ENCODE assay signal across 13 cellular contexts in the genomic region with DNA sequence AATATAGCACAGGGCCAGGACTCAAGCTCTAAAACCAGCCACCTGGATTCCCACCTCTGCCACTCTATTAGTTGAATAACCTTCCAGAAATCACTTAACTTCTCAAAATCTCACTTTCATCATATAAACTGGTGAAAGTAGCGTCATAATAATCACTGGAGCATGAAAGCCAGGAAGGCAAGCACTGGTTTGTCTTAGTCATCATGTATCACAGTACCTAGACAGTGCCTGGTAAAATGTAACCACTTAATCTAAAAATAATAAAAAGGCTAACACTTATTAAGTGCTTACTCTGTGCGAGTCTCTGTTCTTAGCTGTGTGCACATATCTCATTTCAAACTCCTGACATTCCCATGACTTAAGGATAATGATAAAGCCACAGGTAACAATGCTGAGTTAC.
DNase-seq lines count a peak whose midpoint lies in the region; ATAC-seq and FAIRE-seq lines count a peak whose summit lies in the region.
"Had no signal": no experiment of that assay in that cellular context is flagged by ENCODE, and none has a peak within 500 bp of the region (broad histone marks: within the 10 kb centered on the region; RNA-seq: fewer than 3 reads in every experiment).

No MANE protein-coding gene starts in this region.

- FAIRE-seq in RCC 7860 (lab: Jason Lieb, UNC), result peak; percentile 88
- FAIRE-seq: A204.1, H1 had no signal

- in situ Hi-C loops in ACHN (cut with HindIII; ENCODE audit: low pct_ligation_motif_present, low pct_unique_long_range_greater_than_20kb, low sequenced_read_pairs), result no loop called here

- DNase-seq in ACHN, result peak; percentile 19
- peak; percentile 88 for DNase-seq in DMS79 treated with DMSO at 0.1 percent for 48 hours (lab: John Stamatoyannopoulos, UW)
- DNase-seq in RCC 7860 (ENCODE audit: low spot score), result peak; percentile 53
- DNase-seq in NCI-H1436 (lab: John Stamatoyannopoulos, UW), result no peak
- no peak for DNase-seq in GM19240 (ENCODE audit: insufficient read length, low spot score)
- DNase-seq: Calu3, NCI-H146, NCI-H510A treated with DMSO at 0.1 percent for 48 hours had no signal

- ATAC-seq in HG03175 (IDR thresholded peaks at IDR 0.05; ENCODE audit: unreplicated experiment) (peak; percentile 62), HG02610 (IDR thresholded peaks at IDR 0.05; ENCODE audit: unreplicated experiment) (no peak), GM18517 (IDR thresholded peaks at IDR 0.05; ENCODE audit: unreplicated experiment) (no peak)

Comparison
In these comparisons a context has a peak if more than half of its experiments do, and no peak if none do; other contexts are left out.
1. DNase-seq: peak in ACHN (single experiment), DMS79 treated with DMSO at 0.1 percent for 48 hours (single experiment) and RCC 7860 (single experiment); none in NCI-H1436 (single experiment) and GM19240 (single experiment).